18 cellular contexts compared by ENCODE assay signal in genomic region chr2:99476629-99477028, GRCh38.
"Had no signal": no experiment of that assay in that cellular context is flagged by ENCODE, and none has a peak within 500 bp of the region (broad histone marks: within the 10 kb centered on the region; RNA-seq: fewer than 3 reads in every experiment).

No MANE protein-coding gene starts in this region.

- H3K27me3 Mint-ChIP-seq: activated naive CD8-positive, alpha-beta T cell treated with anti-CD3 and anti-CD28 coated beads, Interleukin-2, amount 10 ng/mL, durations not matched to agents 7 days and 5 days; dendritic cell treated with granulocyte-macrophage colony-stimulating factor and Interleukin-4, amounts not matched to agents 40 ng/mL and 50 ng/mL, for 4 days; effector memory CD8-positive, alpha-beta T cell; naive B cell; stimulated activated memory B cell treated with anti-CD40 and anti-IgM and Interleukin-4, amounts not matched to agents 10 μg/mL and 1 μg/mL and 100 μg/mL, for 72 hours; T-cell had no signal

- ATAC-seq: effector memory CD8-positive, alpha-beta T cell; stimulated activated memory B cell treated with anti-CD40 and anti-IgM and Interleukin-4, amounts not matched to agents 10 μg/mL and 1 μg/mL and 100 μg/mL, for 72 hours; T-cell had no signal

- H3K27ac Mint-ChIP-seq: activated naive CD8-positive, alpha-beta T cell treated with anti-CD3 and anti-CD28 coated beads, Interleukin-2, amount 10 ng/mL, durations not matched to agents 7 days and 5 days; dendritic cell treated with granulocyte-macrophage colony-stimulating factor and Interleukin-4, amounts not matched to agents 40 ng/mL and 50 ng/mL, for 4 days; effector memory CD8-positive, alpha-beta T cell; naive B cell; stimulated activated memory B cell treated with anti-CD40 and anti-IgM and Interleukin-4, amounts not matched to agents 10 μg/mL and 1 μg/mL and 100 μg/mL, for 72 hours had no signal

- H3K4me3 Mint-ChIP-seq: activated naive CD8-positive, alpha-beta T cell treated with anti-CD3 and anti-CD28 coated beads, Interleukin-2, amount 10 ng/mL, durations not matched to agents 7 days and 5 days; dendritic cell treated with granulocyte-macrophage colony-stimulating factor and Interleukin-4, amounts not matched to agents 40 ng/mL and 50 ng/mL, for 4 days; effector memory CD8-positive, alpha-beta T cell; neural progenitor cell; stimulated activated memory B cell treated with anti-CD40 and anti-IgM and Interleukin-4, amounts not matched to agents 10 μg/mL and 1 μg/mL and 100 μg/mL, for 72 hours; T-cell had no signal

- H3K27ac ChIP-seq: neural progenitor cell, tibial artery had no signal

- H3K4me2 ChIP-seq: neural progenitor cell had no signal

- H3K9ac ChIP-seq: neural progenitor cell had no signal

- H3K36me3 ChIP-seq: neural progenitor cell, tibial artery had no signal

- DNase-seq: activated CD4-positive, alpha-beta T cell treated with anti-CD3 and anti-CD28 coated beads, Interleukin-2, amount 50 U/mL, for 4 hours; activated CD4-positive, CD25-positive, alpha-beta regulatory T cell treated with anti-CD3 and anti-CD28 coated beads, Interleukin-2, amount 50 U/mL, for 72 hours; activated naive CD4-positive, alpha-beta T cell; activated naive CD8-positive, alpha-beta T cell treated with anti-CD3 and anti-CD28 coated beads, Interleukin-2, amount 10 ng/mL, durations not matched to agents 7 days and 5 days; activated T-cell treated with anti-CD3 and anti-CD28 coated beads for 4 hours; anterior cingulate cortex; cerebellar nuclear complex; effector memory CD8-positive, alpha-beta T cell; erythroblast; kidney glomerular epithelial cell; naive B cell; T-cell; T-helper 9 cell; tibial artery had no signal

- H3K9me3 ChIP-seq: tibial artery had no signal

- H3K27me3 ChIP-seq: neural progenitor cell, tibial artery had no signal

- H3K36me3 Mint-ChIP-seq: naive B cell had no signal

- H2AFZ ChIP-seq: neural progenitor cell had no signal

- H3K4me3 ChIP-seq: lung, neural progenitor cell, tibial artery had no signal

- H3K9me3 Mint-ChIP-seq: dendritic cell treated with granulocyte-macrophage colony-stimulating factor and Interleukin-4, amounts not matched to agents 40 ng/mL and 50 ng/mL, for 4 days; effector memory CD8-positive, alpha-beta T cell; stimulated activated memory B cell treated with anti-CD40 and anti-IgM and Interleukin-4, amounts not matched to agents 10 μg/mL and 1 μg/mL and 100 μg/mL, for 72 hours had no signal
